ENCODE assay signal across 27 cellular contexts in the genomic region with DNA sequence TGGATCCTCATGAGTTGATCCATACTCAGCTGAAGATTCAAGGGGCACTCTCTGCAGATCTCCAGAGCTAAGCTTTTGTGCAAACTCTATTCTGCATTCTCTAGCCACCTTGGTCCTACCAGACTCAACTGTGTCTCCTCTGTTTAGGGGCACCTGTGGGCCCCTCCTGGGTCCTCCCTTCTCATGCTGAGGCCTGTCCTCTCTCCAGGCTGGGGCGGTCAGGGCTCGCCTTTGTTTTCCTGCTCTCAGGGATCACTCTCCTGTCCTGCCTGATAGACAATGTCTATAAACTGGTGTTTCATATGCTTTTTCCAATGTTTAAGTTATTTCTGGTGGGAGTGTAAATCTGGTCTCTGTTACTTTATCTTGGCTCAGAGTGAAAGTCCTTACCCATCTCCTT. TPM values are rescaled to one million over a fixed set of nuclear protein-coding genes. Genes with fewer than 3 reads are reported as not detected.
DNase-seq lines count a peak whose midpoint lies in the region; ATAC-seq, FAIRE-seq and TF ChIP-seq lines count a peak whose summit lies in the region.
"Had no signal": no experiment of that assay in that cellular context is flagged by ENCODE, and none has a peak within 500 bp of the region (broad histone marks: within the 10 kb centered on the region; RNA-seq: fewer than 3 reads in every experiment).

No MANE protein-coding gene starts in this region.

- H3K4me3 ChIP-seq in RWPE2 (ENCODE audit: severe bottlenecking) (no peak overlapping the region), pancreas (no peak overlapping the region), esophagus squamous epithelium (no peak overlapping the region)
- H3K4me3 ChIP-seq: A549; BLaER1 treated with 17β-estradiol and CSF1 and Interleukin-3, amounts not matched to agents 10 nM and 100 nM; GM23338; HAP-1 had no signal

- no peak for TF ChIP-seq POLR2A in esophagus squamous epithelium (IDR thresholded peaks at IDR 0.05)

- DNase-seq in RWPE2 (ENCODE audit: low spot score) (peak; percentile 23), posterior vena cava (ENCODE audit: low spot score) (peak; percentile 18), pancreas (no peak), esophagus squamous epithelium (lab: John Stamatoyannopoulos, UW) (no peak), iPS-NIHi11 (ENCODE audit: low spot score) (no peak)
- DNase-seq: 8988T; ACHN; AML-193; BE2C; Calu3; CD4-positive, alpha-beta memory T cell; COR-L47; DMS53; DMS79 treated with DMSO at 0.1 percent for 48 hours; GF-D8; HFFc6 had no signal

- H3K27ac ChIP-seq in RWPE2 (ENCODE audit: poor library complexity, severe bottlenecking) = no peak overlapping the region
- H3K27ac ChIP-seq in pancreas = no peak overlapping the region
- no peak overlapping the region for H3K27ac ChIP-seq in esophagus squamous epithelium
- H3K27ac ChIP-seq: A549; BLaER1 treated with 17β-estradiol and CSF1 and Interleukin-3, amounts not matched to agents 10 nM and 100 nM had no signal

- H3K4me1 ChIP-seq in RWPE2 (ENCODE audit: insufficient read depth, poor library complexity, severe bottlenecking) (no peaks in the 10 kb centered on the region), pancreas (no peaks in the 10 kb centered on the region), esophagus squamous epithelium (no peaks in the 10 kb centered on the region)
- H3K4me1 ChIP-seq: A549, BE2C, HAP-1 had no signal

- intact Hi-C loops in posterior vena cava (cut with DNase I) = no loop called here
- intact Hi-C loops in pancreas (cut with DNase I) = no loop called here
- intact Hi-C loops in esophagus squamous epithelium (cut with DNase I) = no loop called here

- H3K9me3 ChIP-seq in RWPE2 (ENCODE audit: severe bottlenecking) (peaks cover 16% of the 10 kb centered on the region), pancreas (no peaks in the 10 kb centered on the region), esophagus squamous epithelium (peaks cover 0 to 48% (median 22%) of the 10 kb centered on the region in 3 donors)

- no peak for FAIRE-seq in pancreas (lab: Jason Lieb, UNC)
- FAIRE-seq: GM12891, GM18507 had no signal

- TF ChIP-seq CTCF in RWPE2 (IDR thresholded peaks at IDR 0.05; ENCODE audit: poor library complexity, severe bottlenecking) = no peak
- TF ChIP-seq CTCF in pancreas (IDR thresholded peaks at IDR 0.05) = no peak
- TF ChIP-seq CTCF in esophagus squamous epithelium (IDR thresholded peaks at IDR 0.05) = no peak

- H3K36me3 ChIP-seq in RWPE2 (ENCODE audit: low read depth) = no peaks in the 10 kb centered on the region; the same call in 1 of the 2 replicates
- no peaks in the 10 kb centered on the region for H3K36me3 ChIP-seq in pancreas
- no peaks in the 10 kb centered on the region for H3K36me3 ChIP-seq in esophagus squamous epithelium
- H3K36me3 ChIP-seq: BE2C; BLaER1 treated with 17β-estradiol and CSF1 and Interleukin-3, amounts not matched to agents 10 nM and 100 nM; HAP-1 had no signal

- WGBS in pancreas, 2 donors = 94 to 95% methylated on average over 2 of the region's 2 CpGs
- 73 to 80% methylated on average over 2 of the region's 2 CpGs for WGBS in esophagus squamous epithelium, 2 donors

- ATAC-seq in RWPE2 (ENCODE audit: low read depth) (no peak), esophagus mucosa (peak; percentile 7), pancreas (no peak)
- ATAC-seq: A549, GM23338 had no signal

- H3K27me3 ChIP-seq in RWPE2 (ENCODE audit: insufficient read depth, poor library complexity, severe bottlenecking) (peaks cover 2% of the 10 kb centered on the region), pancreas (peaks cover 0 to 3% (median 0%) of the 10 kb centered on the region in 4 donors), esophagus squamous epithelium (peaks cover 0 to 41% (median 2%) of the 10 kb centered on the region in 4 donors)
- H3K27me3 ChIP-seq: BE2C; BLaER1 treated with 17β-estradiol and CSF1 and Interleukin-3, amounts not matched to agents 10 nM and 100 nM had no signal

RNA-seq across cellular contexts. Expression of gene KIF26A, which starts 11.6 kb away (rescaled TPM):
- total RNA-seq in esophagus mucosa = 1.00 TPM
- total RNA-seq in posterior vena cava = 1 to 10 TPM; 5.0 to 6.9 TPM
- total RNA-seq in pancreas = 10 to 100 TPM in 2 of 6 donors, 1 to 10 TPM in 4; 5.3 to 13.2 (median 8.4) TPM
- polyA plus RNA-seq in pancreas = 1 to 10 TPM; 3.6 to 4.3 TPM
- 1 to 10 TPM in 2 of 4 donors, under 1 TPM in 2; 0.80 to 2.7 (median 0.96) TPM for total RNA-seq in esophagus squamous epithelium
- polyA plus RNA-seq: CD14-positive monocyte had no signal

RNA-seq across cellular contexts. Expression of gene ASPG, which starts 41.3 kb away (rescaled TPM):
- total RNA-seq in esophagus mucosa = 59.2 TPM
- 1 to 10 TPM; 1.3 to 3.2 TPM for total RNA-seq in posterior vena cava
- under 1 TPM in 4 of 6 donors, not detected in 2; 0.16 to 0.52 (median 0.19) TPM for total RNA-seq in pancreas
- polyA plus RNA-seq in pancreas = under 1 TPM; 0.27 to 0.68 TPM
- 10 to 100 TPM; 12.2 to 78.2 (median 40.8) TPM for total RNA-seq in esophagus squamous epithelium
- total RNA-seq: Calu3; CD4-positive, alpha-beta memory T cell; Daoy; G401; H4; HFFc6 had no signal
- polyA plus RNA-seq: A549; CD14-positive monocyte; CD4-positive, alpha-beta memory T cell had no signal

Comparison
In these comparisons a context has a peak if more than half of its experiments do, and no peak if none do; other contexts are left out.
1. DNase-seq: peak in RWPE2 (single experiment) and posterior vena cava (single experiment); none in pancreas (0 of 6), esophagus squamous epithelium (single experiment) and iPS-NIHi11 (single experiment).